In genomic region chr6:7052441-7052936, GRCh38 we compare ENCODE assay signal across 8 cellular contexts. TPM values are rescaled to one million over a fixed set of nuclear protein-coding genes. Genes with fewer than 3 reads are reported as not detected.
DNase-seq lines count a peak whose midpoint lies in the region; ATAC-seq, FAIRE-seq and TF ChIP-seq lines count a peak whose summit lies in the region.

No MANE protein-coding gene starts in this region.

- intact Hi-C loops in left cardiac atrium (cut with DNase I): no loop called here

- DNase-seq in GM04503 (ENCODE audit: low read depth): peak; percentile 15
- peak; percentile 17 for DNase-seq in activated naive CD8-positive, alpha-beta T cell treated with anti-CD3 and anti-CD28 coated beads for 36 hours
- peak; percentile 55 for DNase-seq in left cardiac atrium
- DNase-seq in omental fat pad (ENCODE audit: low spot score): peak; percentile 27
- no peak for DNase-seq in GM19239 (ENCODE audit: insufficient read length, low spot score)
- DNase-seq in cortex of kidney (lab: John Stamatoyannopoulos, UW): no peak

- peak overlapping the region; percentile 64 for H3K27ac ChIP-seq in KOPT-K1 (ENCODE audit: low read depth, low read length, poor library complexity, severe bottlenecking)

- no peaks in the 10 kb centered on the region for H3K36me3 Mint-ChIP-seq in activated naive CD8-positive, alpha-beta T cell treated with anti-CD3 and anti-CD28 coated beads for 36 hours

- no peaks in the 10 kb centered on the region for H3K36me3 ChIP-seq in KOPT-K1 (ENCODE audit: insufficient read depth, low read length)

- TF ChIP-seq CTCF in omental fat pad (IDR thresholded peaks at IDR 0.05): no peak

- peaks cover 8% of the 10 kb centered on the region for H3K27me3 Mint-ChIP-seq in activated naive CD8-positive, alpha-beta T cell treated with anti-CD3 and anti-CD28 coated beads for 36 hours

- no peak for FAIRE-seq in GM19239 (lab: Jason Lieb, UNC)

- ATAC-seq in left cardiac atrium (peak; percentile 80 to 81), omental fat pad (ENCODE audit: low FRiP score) (peak; percentile 57), HG03342 (IDR thresholded peaks at IDR 0.05; ENCODE audit: unreplicated experiment) (no peak)

- H3K27ac Mint-ChIP-seq in activated naive CD8-positive, alpha-beta T cell treated with anti-CD3 and anti-CD28 coated beads for 36 hours: no peak overlapping the region

- no peaks in the 10 kb centered on the region for H3K9me3 Mint-ChIP-seq in activated naive CD8-positive, alpha-beta T cell treated with anti-CD3 and anti-CD28 coated beads for 36 hours

- H3K4me1 Mint-ChIP-seq in activated naive CD8-positive, alpha-beta T cell treated with anti-CD3 and anti-CD28 coated beads for 36 hours: peaks cover 17% of the 10 kb centered on the region

- peak overlapping the region; percentile 42 for H3K4me3 Mint-ChIP-seq in activated naive CD8-positive, alpha-beta T cell treated with anti-CD3 and anti-CD28 coated beads for 36 hours

- no peaks in the 10 kb centered on the region for H3K9me3 ChIP-seq in KOPT-K1 (ENCODE audit: insufficient read depth, low read length, poor library complexity, severe bottlenecking)

RNA-seq across cellular contexts. Expression of gene RREB1, which starts 55.3 kb away (rescaled TPM):
- total RNA-seq in activated naive CD8-positive, alpha-beta T cell treated with anti-CD3 and anti-CD28 coated beads for 36 hours: 10 to 100 TPM; 17.4 to 18.5 TPM
- total RNA-seq in left cardiac atrium: 10 to 100 TPM; 34.2 to 37.6 TPM
- total RNA-seq in omental fat pad: 10 to 100 TPM; 24.9 to 48.1 (median 40.6) TPM

Comparison
In these comparisons a context has a peak if more than half of its experiments do, and no peak if none do; other contexts are left out.
1. DNase-seq: peak in GM04503 (single experiment), activated naive CD8-positive, alpha-beta T cell treated with anti-CD3 and anti-CD28 coated beads for 36 hours (single experiment), left cardiac atrium (single experiment) and omental fat pad (single experiment); none in GM19239 (single experiment) and cortex of kidney (single experiment).